Comparison of ENCODE assay signal across 20 cellular contexts in the genomic region with DNA sequence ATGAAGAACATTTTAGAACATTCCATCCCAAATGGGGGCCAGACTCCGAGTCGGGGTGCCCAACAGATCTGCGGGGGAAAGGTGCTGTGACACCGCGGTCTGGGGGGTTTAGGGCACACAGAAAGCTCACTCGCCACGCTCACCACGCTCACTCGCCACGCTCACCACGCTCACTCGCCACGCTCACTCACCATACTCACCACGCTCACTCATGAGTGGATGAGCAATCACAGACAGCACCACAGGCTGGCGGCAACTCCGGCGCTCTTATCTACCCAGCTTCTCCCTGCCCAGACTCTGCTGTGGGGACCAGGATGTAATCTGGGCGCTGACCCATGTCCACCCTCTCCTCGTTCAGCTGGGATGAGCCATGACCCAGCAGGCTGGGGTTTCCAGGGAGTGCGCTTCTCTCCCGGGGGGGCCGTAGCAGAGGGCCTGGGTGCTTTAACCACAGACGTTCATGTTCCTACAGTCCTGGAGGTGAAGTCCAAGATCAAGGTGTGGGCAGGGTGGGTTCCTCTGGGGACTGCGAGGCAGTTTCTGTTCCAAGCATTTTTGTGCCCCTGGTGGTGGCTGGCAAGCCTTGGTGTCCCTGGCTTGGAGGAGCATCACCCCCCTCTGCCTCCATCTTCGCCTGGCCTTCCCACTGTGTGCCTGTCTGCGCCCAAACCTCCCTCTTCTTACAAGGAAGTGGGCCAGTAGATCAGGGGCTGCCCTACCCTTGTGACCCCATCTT.
"Had no signal": no experiment of that assay in that cellular context is flagged by ENCODE, and none has a peak within 500 bp of the region (broad histone marks: within the 10 kb centered on the region; RNA-seq: fewer than 3 reads in every experiment).

No MANE protein-coding gene starts in this region.

- H3K4me1 Mint-ChIP-seq: stimulated activated naive CD8-positive, alpha-beta T cell treated with anti-CD3 and anti-CD28 coated beads, Interleukin-15, amount 100 ng/mL, for 72 hours had no signal

- DNase-seq: activated CD4-positive, alpha-beta T cell treated with anti-CD3 and anti-CD28 coated beads, Interleukin-2, amount 50 U/mL, for 1 hour; activated CD4-positive, CD25-positive, alpha-beta regulatory T cell treated with anti-CD3 and anti-CD28 coated beads, Interleukin-2, amount 50 U/mL, for 72 hours; activated CD8-positive, alpha-beta memory T cell treated with anti-CD3 and anti-CD28 coated beads, Interleukin-2, amount 50 U/mL, for 4 hours; activated effector memory CD4-positive, alpha-beta T cell treated with anti-CD3 and anti-CD28 coated beads, Interleukin-2, amount 50 U/mL, for 16 hours; activated naive CD4-positive, alpha-beta T cell treated with anti-CD3 and anti-CD28 coated beads, Interleukin-2, amount 50 U/mL, for 16 hours; activated T-cell treated with anti-CD3 and anti-CD28 coated beads, Interleukin-2, amount 50 U/mL, for 4 hours; brain microvascular endothelial cell; central memory CD4-positive, alpha-beta T cell; erythroblast; foreskin melanocyte; head of caudate nucleus; ovary; small intestine; stimulated activated CD4-positive, alpha-beta T cell treated with anti-CD3 and anti-CD28 coated beads, Interleukin-4, amount 100 ng/mL, for 1 hour; stimulated activated naive CD8-positive, alpha-beta T cell treated with anti-CD3 and anti-CD28 coated beads, Interleukin-15, amount 100 ng/mL, for 72 hours had no signal

- H3K4me3 Mint-ChIP-seq: activated T-cell treated with anti-CD3 and anti-CD28 coated beads, Interleukin-2, amount 50 U/mL, for 4 hours; stimulated activated naive CD8-positive, alpha-beta T cell treated with anti-CD3 and anti-CD28 coated beads, Interleukin-15, amount 100 ng/mL, for 72 hours; T-helper 1 cell treated with Interleukin-12 subunit alpha and Interleukin-12 subunit beta and Interleukin-4 antibody, amounts not matched to agents 30 μg/mL and 1 μg/mL, for 36 hours; type B pancreatic cell had no signal

- H3K36me3 Mint-ChIP-seq: type B pancreatic cell had no signal

- H3K27me3 ChIP-seq: brain microvascular endothelial cell, ovary, right lobe of liver had no signal

- H3K27ac Mint-ChIP-seq: T-helper 1 cell treated with Interleukin-12 subunit alpha and Interleukin-12 subunit beta and Interleukin-4 antibody, amounts not matched to agents 30 μg/mL and 1 μg/mL, for 36 hours; type B pancreatic cell had no signal

- H3K9me3 ChIP-seq: ovary, right lobe of liver had no signal

- H3K9me3 Mint-ChIP-seq: type B pancreatic cell had no signal

- H3K4me1 ChIP-seq: right lobe of liver had no signal

- H3K27me3 Mint-ChIP-seq: stimulated activated naive CD8-positive, alpha-beta T cell treated with anti-CD3 and anti-CD28 coated beads, Interleukin-15, amount 100 ng/mL, for 72 hours; type B pancreatic cell had no signal

- H3K36me3 ChIP-seq: brain microvascular endothelial cell, ovary, right lobe of liver had no signal

- H3K4me3 ChIP-seq: coronary artery, lung, ovary, right lobe of liver had no signal
